8 cellular contexts compared by ENCODE assay signal in the genomic region with DNA sequence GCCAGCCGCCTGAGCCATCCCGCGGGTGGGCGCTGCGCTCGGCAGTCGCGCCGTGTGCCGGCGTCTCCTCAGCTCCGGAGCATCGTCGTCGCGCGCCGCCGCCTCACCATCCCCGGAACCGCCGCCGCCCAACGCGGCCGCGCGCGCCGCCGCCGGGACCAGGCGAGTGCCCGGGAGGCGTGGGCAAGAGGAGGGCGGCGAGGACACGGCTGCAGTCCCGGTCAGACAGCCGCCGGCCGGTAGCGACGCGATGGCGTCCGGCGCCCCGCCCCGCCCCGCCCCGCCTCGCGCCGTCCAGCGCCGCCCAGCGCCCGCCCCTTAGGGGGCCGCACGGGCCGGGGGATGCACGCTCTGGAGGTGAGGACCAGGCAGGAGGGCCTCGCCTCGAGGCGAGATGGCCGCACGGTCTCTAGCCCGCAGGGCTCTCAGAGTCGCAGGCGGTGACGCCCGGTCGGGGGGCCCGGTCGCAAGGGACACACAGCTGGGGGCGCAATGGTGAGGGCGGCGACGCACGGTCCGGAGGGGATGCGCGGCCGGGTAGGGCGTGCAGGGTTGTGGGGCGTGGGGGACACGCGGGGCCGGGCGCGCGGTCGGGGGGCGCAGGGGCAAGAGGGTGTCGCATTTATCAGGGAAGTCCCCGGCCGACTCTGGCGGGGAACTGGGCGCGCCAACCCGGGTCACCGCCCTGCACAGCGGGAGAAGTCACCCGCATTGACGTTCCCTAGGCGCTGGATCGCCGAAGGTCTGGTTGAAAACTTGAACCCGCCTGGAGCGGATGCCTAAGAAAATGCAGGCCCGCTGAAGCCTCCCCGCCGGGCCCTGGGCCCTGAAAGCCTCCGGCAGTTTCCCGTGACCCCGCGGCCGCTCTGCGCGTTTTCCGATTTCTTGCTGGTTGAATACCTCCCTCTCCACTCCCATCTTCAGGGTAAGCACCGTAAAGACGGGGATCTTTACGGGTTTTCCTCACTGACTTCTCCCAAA. TPM values are rescaled to one million over a fixed set of nuclear protein-coding genes. Genes with fewer than 3 reads are reported as not detected.
A peak's percentile ranks its signal among the peaks of the same experiment; 100 is the strongest.
DNase-seq lines count a peak whose midpoint lies in the region; ATAC-seq and TF ChIP-seq lines count a peak whose summit lies in the region.

A gene (minus strand): TSS at position 259 of the 981 bp plus-strand sequence. CDS start 241 bp downstream, at position 18.

- H3K36me3 Mint-ChIP-seq in activated naive CD8-positive, alpha-beta T cell treated with anti-CD3 and anti-CD28 coated beads, Interleukin-2, amount 50 U/mL, for 24 hours (ENCODE audit: low read depth) = no peaks in the 10 kb centered on the region

- H3K27ac Mint-ChIP-seq in activated naive CD8-positive, alpha-beta T cell treated with anti-CD3 and anti-CD28 coated beads, Interleukin-2, amount 50 U/mL, for 24 hours = no peak within 1 kb of the TSS

- H3K36me3 ChIP-seq in cardiac muscle cell (no peaks in the 10 kb centered on the region), osteoblast (ENCODE audit: insufficient read depth, low read length) (no peaks in the 10 kb centered on the region), aorta (ENCODE audit: control insufficient read depth in 1 of 2, insufficient read depth in 2 of 2, low read length in 1 of 2) (no peaks in the 10 kb centered on the region)

- POLR2A ChIA-PET in RWPE1 (lab: Yijun Ruan, JAX; ENCODE audit: low non-redundant PET) = interaction anchor here (0.7 kb wide), 1 partner anchor 51 kb away, joined by 4 read pairs; no protein-coding TSS in a partner anchor

- H3K4me3 Mint-ChIP-seq in activated naive CD8-positive, alpha-beta T cell treated with anti-CD3 and anti-CD28 coated beads, Interleukin-2, amount 50 U/mL, for 24 hours = peak within 1 kb of the TSS; percentile 78

- CTCF ChIA-PET in RWPE1 (lab: Yijun Ruan, JAX) = interaction anchor here (2.6 kb wide), 1 partner anchor 265 kb away, joined by 21 read pairs; no protein-coding TSS in a partner anchor

- H3K27ac ChIP-seq in C4-2B = peak within 1 kb of the TSS; percentile 79
- peak within 1 kb of the TSS; percentile 94 for H3K27ac ChIP-seq in RWPE1
- peak within 1 kb of the TSS; percentile 85 for H3K27ac ChIP-seq in cardiac muscle cell
- H3K27ac ChIP-seq in osteoblast (ENCODE audit: low read depth, low read length) = peak within 1 kb of the TSS; percentile 97
- H3K27ac ChIP-seq in aorta (ENCODE audit: low read depth in 1 of 2, low read length in 2 of 2) = peak within 1 kb of the TSS; percentile 84 to 97

- H3K27me3 Mint-ChIP-seq in activated naive CD8-positive, alpha-beta T cell treated with anti-CD3 and anti-CD28 coated beads, Interleukin-2, amount 50 U/mL, for 24 hours = peaks cover 34% of the 10 kb centered on the region

- peaks cover 39% of the 10 kb centered on the region for H3K79me2 ChIP-seq in osteoblast (ENCODE audit: insufficient read depth, low read length)

- H3K9me3 Mint-ChIP-seq in activated naive CD8-positive, alpha-beta T cell treated with anti-CD3 and anti-CD28 coated beads, Interleukin-2, amount 50 U/mL, for 24 hours = no peaks in the 10 kb centered on the region

- H4K20me1 ChIP-seq in osteoblast (ENCODE audit: insufficient read depth, low read length) = peaks cover 8% of the 10 kb centered on the region

- H3K9me3 ChIP-seq in cardiac muscle cell (ENCODE audit: low read depth) (no peaks in the 10 kb centered on the region), osteoblast (ENCODE audit: low read depth, low read length) (no peaks in the 10 kb centered on the region), aorta (ENCODE audit: control insufficient read depth, low read length) (no peaks in the 10 kb centered on the region)

- 3 to 5% methylated on average over 75 to 125 of the region's 125 CpGs for WGBS in aorta, 2 donors

- ATAC-seq in GM19324 (IDR thresholded peaks at IDR 0.05; ENCODE audit: low FRiP score, unreplicated experiment) = peak; percentile 75
- ATAC-seq in HG03442 (IDR thresholded peaks at IDR 0.05; ENCODE audit: unreplicated experiment) = peak; percentile 72
- peak; percentile 60 for ATAC-seq in activated naive CD8-positive, alpha-beta T cell treated with anti-CD3 and anti-CD28 coated beads, Interleukin-2, amount 50 U/mL, for 24 hours
- ATAC-seq in aorta (ENCODE audit: low FRiP score) = peak; percentile 90

- H3K4me2 ChIP-seq in osteoblast (ENCODE audit: insufficient read depth, low read length) = peak within 1 kb of the TSS; percentile 91

- peak within 1 kb of the TSS; percentile 83 for H3K4me3 ChIP-seq in cardiac muscle cell
- peak within 1 kb of the TSS; percentile 93 for H3K4me3 ChIP-seq in osteoblast (ENCODE audit: insufficient read depth, low read length)
- H3K4me3 ChIP-seq in aorta (ENCODE audit: low read length in 2 of 2) = peak within 1 kb of the TSS; percentile 84 to 97

- intact Hi-C loops in aorta (cut with DNase I) = loop anchor here in 1 of 2 donors (1.0 to 10.0 kb wide), 3 partner anchors 63 to 266 kb away; no protein-coding TSS in a partner anchor

- 0 out of 2 replicates have a peak, but pooled peaks have one; percentile 13 for TF ChIP-seq CTCF in C4-2B (conservative IDR thresholded peaks at IDR 0.05)
- no peak for TF ChIP-seq CTCF in RWPE1 (conservative IDR thresholded peaks at IDR 0.05; ENCODE audit: low read depth)
- TF ChIP-seq CTCF in cardiac muscle cell (IDR thresholded peaks at IDR 0.05; ENCODE audit: low read depth, low read length) = no peak
- no peak for TF ChIP-seq CTCF in osteoblast (IDR thresholded peaks at IDR 0.05; ENCODE audit: extremely low read depth, low read depth, low read length)

- DNase-seq in RWPE1 (ENCODE audit: low spot score) (peak; percentile 64), cardiac muscle cell (ENCODE audit: low read depth in 1 of 2, low spot score in 1 of 2) (peak; percentile 79 to 85), osteoblast (ENCODE audit: insufficient read length, low spot score, missing footprints) (peak; percentile 95), aorta (peak; percentile 83 to 91)
- peak; percentile 34 for DNase-seq in activated naive CD8-positive, alpha-beta T cell treated with anti-CD3 and anti-CD28 coated beads, Interleukin-2, amount 50 U/mL, for 24 hours

- peak within 1 kb of the TSS; percentile 85 for H2AFZ ChIP-seq in osteoblast (ENCODE audit: low read length)

- H3K27me3 ChIP-seq in cardiac muscle cell = no peaks in the 10 kb centered on the region
- no peaks in the 10 kb centered on the region for H3K27me3 ChIP-seq in osteoblast (ENCODE audit: insufficient read depth, low read length)
- no peaks in the 10 kb centered on the region for H3K27me3 ChIP-seq in aorta (ENCODE audit: control insufficient read depth in 1 of 2, insufficient read depth in 2 of 2, low read length in 1 of 2)

- H3K4me1 ChIP-seq in cardiac muscle cell (ENCODE audit: low read depth) (peaks cover 8% of the 10 kb centered on the region), osteoblast (ENCODE audit: insufficient read depth, low read length) (peaks cover 11% of the 10 kb centered on the region), aorta (ENCODE audit: control insufficient read depth in 1 of 2, insufficient read depth in 2 of 2, low read length in 2 of 2) (no peaks in the 10 kb centered on the region)

- peaks cover 23% of the 10 kb centered on the region for H3K4me1 Mint-ChIP-seq in activated naive CD8-positive, alpha-beta T cell treated with anti-CD3 and anti-CD28 coated beads, Interleukin-2, amount 50 U/mL, for 24 hours

RNA-seq across cellular contexts. Expression of the gene that starts here (rescaled TPM):
- total RNA-seq in cardiac muscle cell (13.5 and 19.6 TPM in 2 replicates), osteoblast (61.6 and 64.4 TPM in 2 replicates), aorta (10 to 100 TPM; 41.4 to 48.5 TPM)
- polyA plus RNA-seq in cardiac muscle cell (17.8 and 19.7 TPM in 2 replicates), aorta (10 to 100 TPM; 14.9 to 15.0 TPM)

Comparison
In these comparisons a context has a peak if more than half of its experiments do, and no peak if none do; other contexts are left out.
1. Peak in every context shown above with its lines: DNase-seq, ATAC-seq, H3K4me3 ChIP-seq and H3K27ac ChIP-seq.
2. DNase-seq: peak in every context shown above with its lines; median percentile 95 in osteoblast; 87 in aorta; 82 in cardiac muscle cell; 64 in RWPE1; 34 in activated naive CD8-positive, alpha-beta T cell treated with anti-CD3 and anti-CD28 coated beads, Interleukin-2, amount 50 U/mL, for 24 hours.